In the genomic region with DNA sequence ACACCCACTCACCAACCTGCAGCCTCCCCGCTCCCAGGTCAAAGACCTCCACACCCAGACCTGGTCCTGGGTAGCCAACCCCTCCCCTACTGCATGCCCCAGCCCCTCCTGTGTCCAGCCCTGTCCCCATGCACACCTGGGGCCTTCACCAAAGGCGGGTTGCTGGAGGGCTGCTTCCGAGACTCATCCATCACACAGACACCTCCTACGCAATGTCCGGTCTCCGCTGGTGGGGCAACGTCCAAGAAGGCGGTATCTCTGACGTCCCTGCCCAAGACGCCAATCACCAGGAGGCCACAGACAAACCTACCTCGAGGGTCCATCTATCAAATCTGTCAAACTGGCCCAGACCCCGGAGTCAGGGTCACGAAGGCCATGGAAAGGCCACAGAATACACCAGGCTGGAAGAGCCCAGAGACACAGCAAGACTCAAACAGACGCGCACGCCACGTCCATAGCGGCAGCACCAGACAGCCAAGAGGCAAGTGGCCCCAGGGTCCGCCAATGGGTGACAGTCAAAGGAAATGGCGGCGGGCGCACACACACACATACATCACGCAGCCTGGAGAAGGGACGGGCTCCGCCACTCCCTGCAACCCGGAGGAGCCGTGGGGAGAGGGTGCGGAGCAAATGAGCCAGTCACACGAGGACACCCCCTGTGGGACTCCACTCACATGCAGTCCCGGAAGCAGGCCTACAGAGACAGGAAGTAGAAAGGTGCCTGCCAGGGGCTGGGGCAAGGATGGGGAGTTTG, we compare ENCODE assay signal across 22 cellular contexts. TPM values are rescaled to one million over a fixed set of nuclear protein-coding genes. Genes with fewer than 3 reads are reported as not detected.
A peak's percentile ranks its signal among the peaks of the same experiment; 100 is the strongest.
DNase-seq lines count a peak whose midpoint lies in the region; ATAC-seq, FAIRE-seq and TF ChIP-seq lines count a peak whose summit lies in the region.
"Had no signal": no experiment of that assay in that cellular context is flagged by ENCODE, and none has a peak within 500 bp of the region (broad histone marks: within the 10 kb centered on the region; RNA-seq: fewer than 3 reads in every experiment).

No MANE protein-coding gene starts in this region.

- H2BK15ac ChIP-seq in H1 (ENCODE audit: low read length): no peak overlapping the region

- TF ChIP-seq POLR2A in H1 (IDR thresholded peaks at IDR 0.05; ENCODE audit: control extremely low read depth in 1 of 2, low read depth in 2 of 2, low read length in 2 of 2) (no peak), sigmoid colon (IDR thresholded peaks at IDR 0.05) (no peak), erythroblast (IDR thresholded peaks at IDR 0.05; ENCODE audit: low read length) (no peak), thyroid gland (IDR thresholded peaks at IDR 0.05) (no peak)

- H3K4me2 ChIP-seq in H1 (ENCODE audit: insufficient read depth in 1 of 2, low read depth in 2 of 2, low read length in 2 of 2) (no peak overlapping the region), Karpas-422 (ENCODE audit: low read depth, low read length, poor library complexity, severe bottlenecking) (no peak overlapping the region)

- ATAC-seq in left ventricle myocardium superior: no peak
- ATAC-seq: left lobe of liver had no signal

- H3K27me3 ChIP-seq in left ventricle myocardium inferior (ENCODE audit: low read depth) (no peaks in the 10 kb centered on the region), H1 (replicated peaks in 1 of 4; ENCODE audit: control insufficient read depth in 3 of 4, extremely low read depth in 1 of 4, insufficient read depth in 3 of 4, low read length in 3 of 4) (no peaks in the 10 kb centered on the region), sigmoid colon (no peaks in the 10 kb centered on the region), Karpas-422 (ENCODE audit: low read length) (no peaks in the 10 kb centered on the region), thyroid gland (no peaks in the 10 kb centered on the region)
- H3K27me3 ChIP-seq: transverse colon had no signal

- intact Hi-C loops in left ventricle myocardium inferior (cut with micrococcal nuclease) (no loop called here), left ventricle myocardium superior (cut with micrococcal nuclease) (no loop called here), sigmoid colon (cut with DNase I) (no loop called here), thyroid gland (cut with DNase I) (no loop called here)

- no peak overlapping the region for H2AFZ ChIP-seq in H1 (ENCODE audit: low read length)
- H2AFZ ChIP-seq in Karpas-422 (ENCODE audit: low read length): no peak overlapping the region

- H3K79me2 ChIP-seq in H1 (ENCODE audit: control insufficient read depth in 1 of 2, insufficient read depth in 2 of 2, low read length in 2 of 2): peaks cover 0 to 6% of the 10 kb centered on the region in 2 experiments; a peak in 1 of 4 replicates
- H3K79me2 ChIP-seq in Karpas-422 (ENCODE audit: low read length): no peaks in the 10 kb centered on the region

- H3K56ac ChIP-seq in H1 (replicated peaks; ENCODE audit: insufficient read length, low read depth, low read length): no peak overlapping the region

- H3K14ac ChIP-seq in H1 (ENCODE audit: insufficient read length): no peak overlapping the region

- H3K9me3 ChIP-seq in left ventricle myocardium inferior (replicated peaks) (no peaks in the 10 kb centered on the region), H1 (ENCODE audit: insufficient read depth in 2 of 2, low read depth in 1 of 2, low read length in 1 of 2) (no peaks in the 10 kb centered on the region), sigmoid colon (no peaks in the 10 kb centered on the region), Karpas-422 (ENCODE audit: low read length) (no peaks in the 10 kb centered on the region), thyroid gland (no peaks in the 10 kb centered on the region)
- H3K9me3 ChIP-seq: transverse colon had no signal

- H3K4me1 ChIP-seq in left ventricle myocardium inferior (peaks cover 100% of the 10 kb centered on the region), H1 (replicated peaks in 1 of 4; ENCODE audit: control insufficient read depth in 3 of 4, insufficient read depth in 4 of 4, low read length in 3 of 4) (peaks cover 0 to 14% (median 7%) of the 10 kb centered on the region in 4 experiments; a peak in 5 of 7 replicates), sigmoid colon (peaks cover 0 to 99% (median 96%) of the 10 kb centered on the region in 4 donors), Karpas-422 (ENCODE audit: low read length) (peaks cover 11% of the 10 kb centered on the region), thyroid gland (peaks cover 31 to 65% of the 10 kb centered on the region in 2 donors)

- no peak overlapping the region for H3K18ac ChIP-seq in H1 (ENCODE audit: extremely low read depth, low read length)

- POLR2A ChIA-PET in H1 (lab: Charles Lee; ENCODE audit: partially characterized antibody): no interaction called here

- no peaks in the 10 kb centered on the region for H3K9me2 ChIP-seq in Karpas-422 (replicated peaks; ENCODE audit: insufficient read depth, low read length)

- DNase-seq in left ventricle myocardium inferior (peak; percentile 13), left ventricle myocardium superior (no peak), GM20000 (ENCODE audit: low spot score) (peak; percentile 24), H1 (ENCODE audit: low read depth in 1 of 2, low spot score in 2 of 2) (no peak), sigmoid colon (peak; percentile 69), Karpas-422 (no peak), erythroblast (lab: John Stamatoyannopoulos, UW) (no peak), thyroid gland (no peak)
- DNase-seq: activated B cell treated with CpG ODN at 0.5 μM for 24 hours; activated CD4-positive, alpha-beta T cell treated with anti-CD3 and anti-CD28 coated beads, Interleukin-2, amount 50 U/mL, for 48 hours; CD4-positive, alpha-beta T cell; effector CD8-positive, alpha-beta T cell; foreskin melanocyte; GDM1; Kasumi-1; midbrain; MV-4-11; NCI-H187; NCI-H748 treated with DMSO at 0.1 percent for 48 hours; transverse colon had no signal

- no peak for FAIRE-seq in H1 (lab: Jason Lieb, UNC)
- FAIRE-seq: colon had no signal

- H2BK5ac ChIP-seq in H1 (ENCODE audit: low read depth, low read length): no peak overlapping the region

- H3K4ac ChIP-seq in H1 (replicated peaks; ENCODE audit: insufficient read length, low read depth, low read length): no peak overlapping the region

- H3K27ac ChIP-seq in left ventricle myocardium inferior (replicated peaks) (no peak overlapping the region), H1 (ENCODE audit: low read depth, low read length) (no peak overlapping the region), sigmoid colon (peak overlapping the region in 1 of 4 donors; percentile 74), Karpas-422 (ENCODE audit: low read length) (no peak overlapping the region), thyroid gland (no peak overlapping the region)

- no peak for TF ChIP-seq RAD21 in H1 (IDR thresholded peaks at IDR 0.05 in 1 of 2, conservative IDR thresholded peaks at IDR 0.05 in 1 of 2; ENCODE audit: low read depth in 2 of 2, low read length in 2 of 2)

- no peak for TF ChIP-seq EP300 in H1 (IDR thresholded peaks at IDR 0.05; ENCODE audit: borderline replicate concordance in 1 of 2, low read depth in 2 of 2, low read length in 2 of 2)
- TF ChIP-seq EP300 in sigmoid colon (IDR thresholded peaks at IDR 0.05): no peak

- H3K79me1 ChIP-seq in H1 (ENCODE audit: low read depth, low read length): no peaks in the 10 kb centered on the region; the same call in 1 of the 2 replicates

- TF ChIP-seq CTCF in left ventricle myocardium inferior (IDR thresholded peaks at IDR 0.05; ENCODE audit: borderline replicate concordance): no peak
- TF ChIP-seq CTCF in GM20000 (IDR thresholded peaks at IDR 0.05; ENCODE audit: extremely low read depth, missing control alignments): no peak
- no peak for TF ChIP-seq CTCF in H1 (IDR thresholded peaks at IDR 0.05; ENCODE audit: control extremely low read depth in 1 of 3, insufficient read depth in 1 of 3, low read depth in 1 of 3, low read length in 3 of 3)
- TF ChIP-seq CTCF in sigmoid colon (IDR thresholded peaks at IDR 0.05): no peak
- TF ChIP-seq CTCF in thyroid gland (IDR thresholded peaks at IDR 0.05): no peak

- 94% methylated on average over 23 of the region's 30 CpGs; no CpG with 5 or more reads in 1 of the 2 experiments for WGBS in H1 (ENCODE audit: extremely low coverage in 1 of 2, insufficient coverage in 1 of 2, insufficient read length in 1 of 2, insufficient replicate concordance in 2 of 2, low coverage in 1 of 2, low lambda C conversion rate in 2 of 2, missing lambda C conversion rate in 1 of 2), 2 experiments
- 89 to 93% methylated on average over 30 of the region's 30 CpGs for WGBS in sigmoid colon, 2 donors
- WGBS in thyroid gland, 2 donors: 87 to 89% methylated on average over 30 of the region's 30 CpGs

- no peak overlapping the region for H3K23ac ChIP-seq in H1 (ENCODE audit: insufficient read length)

- no peak overlapping the region for H4K91ac ChIP-seq in H1 (replicated peaks; ENCODE audit: insufficient read length, low read length)

- H2BK120ac ChIP-seq in H1 (replicated peaks; ENCODE audit: low read depth, low read length): no peak overlapping the region

- CTCF ChIA-PET in H1 (lab: Charles Lee; ENCODE audit: partially characterized antibody): no interaction called here

- H2BK12ac ChIP-seq in H1 (ENCODE audit: low read depth, low read length): no peak overlapping the region

- H3K9ac ChIP-seq in H1 (replicated peaks in 1 of 4; ENCODE audit: extremely low read depth in 1 of 4, low read depth in 3 of 4, low read length in 3 of 4): no peak overlapping the region
- no peak overlapping the region for H3K9ac ChIP-seq in Karpas-422 (ENCODE audit: low read length)

- H4K20me1 ChIP-seq in H1 (replicated peaks in 1 of 2; ENCODE audit: control insufficient read depth in 1 of 2, insufficient read depth in 2 of 2, low read length in 2 of 2) (peaks cover 0 to 2% of the 10 kb centered on the region in 2 experiments), Karpas-422 (ENCODE audit: insufficient read depth, low read depth, low read length) (no peaks in the 10 kb centered on the region; the same call in 1 of the 2 replicates)

- H2AK5ac ChIP-seq in H1 (ENCODE audit: low read depth, low read length): 0 out of 2 replicates have a peak overlapping the region, but pooled peaks have one; percentile 39

- H2BK20ac ChIP-seq in H1 (ENCODE audit: low read length): no peak overlapping the region

- no peak overlapping the region for H4K5ac ChIP-seq in H1 (ENCODE audit: insufficient read length, low read depth, low read length)

- H3K23me2 ChIP-seq in H1 (ENCODE audit: low read depth, low read length): no peaks in the 10 kb centered on the region

- H3K4me3 ChIP-seq in left ventricle myocardium inferior (no peak overlapping the region), H1 (ENCODE audit: extremely low read depth in 1 of 4, insufficient read depth in 2 of 4, low read depth in 3 of 4, low read length in 4 of 4) (no peak overlapping the region), sigmoid colon (no peak overlapping the region), Karpas-422 (ENCODE audit: low read length) (no peak overlapping the region), thyroid gland (replicated peaks in 1 of 3) (no peak overlapping the region)
- H3K4me3 ChIP-seq: transverse colon had no signal

- peak overlapping the region; percentile 51; the same call in 1 of the 2 replicates for H4K8ac ChIP-seq in H1 (ENCODE audit: extremely low read depth, insufficient read depth, low read length)

- H3K36me3 ChIP-seq in left ventricle myocardium inferior: peaks cover 7% of the 10 kb centered on the region
- no peaks in the 10 kb centered on the region for H3K36me3 ChIP-seq in H1 (ENCODE audit: control insufficient read depth in 2 of 4, insufficient read depth in 4 of 4, low read length in 3 of 4)
- H3K36me3 ChIP-seq in sigmoid colon: peaks cover 0 to 10% (median 0%) of the 10 kb centered on the region in 4 donors
- H3K36me3 ChIP-seq in Karpas-422 (ENCODE audit: insufficient read depth, low read length): no peaks in the 10 kb centered on the region
- no peaks in the 10 kb centered on the region for H3K36me3 ChIP-seq in thyroid gland
- H3K36me3 ChIP-seq: transverse colon had no signal

RNA-seq across cellular contexts. Expression of a gene that starts 10.7 kb away (rescaled TPM):
- total RNA-seq in left ventricle myocardium inferior (29.5 TPM), left ventricle myocardium superior (39.1 TPM), sigmoid colon (10 to 100 TPM; 41.6 to 80.0 (median 65.4) TPM), thyroid gland (10 to 100 TPM; 18.4 to 33.6 (median 22.4) TPM)
- total RNA-seq in H1 (2021; fragmentation: NEBNext Ultra II Directional; extraction: Animal tissue kit (Norgen Biotek cat#: 25700)): 13.6 and 14.0 TPM in 2 replicates
- polyA plus RNA-seq in H1 (2011; rRNA removed) (8.3 and 14.9 TPM in 2 replicates), sigmoid colon (10 to 100 TPM in 1 of 3 donors, 1 to 10 TPM in 2; 3.6 to 14.3 (median 5.1) TPM)
- 10.8 TPM for polyA plus RNA-seq in H1 (2011; cell fraction: cytosol; rRNA removed)
- polyA plus RNA-seq in H1 (2011; cell fraction: nucleus; rRNA removed): 16.7 TPM
- polyA plus RNA-seq in H1 (2012, experiment 1 of 2): 6.6 to 9.5 TPM (median 8.4 TPM) in 4 replicates
- polyA plus RNA-seq in H1 (2012, experiment 2 of 2): 5.6 TPM
- polyA plus RNA-seq in H1 (2013, experiment 1 of 2): 6.3 TPM
- 6.3 TPM for polyA plus RNA-seq in H1 (2013, experiment 2 of 2)
- 6.4 and 8.3 TPM in 2 replicates for polyA minus RNA-seq in H1 (2011; rRNA and poly(A)+ RNA removed)
- 12.7 TPM for polyA minus RNA-seq in H1 (2011; cell fraction: cytosol; rRNA and poly(A)+ RNA removed)
- polyA minus RNA-seq in H1 (2011; cell fraction: nucleus; rRNA and poly(A)+ RNA removed): 10.0 TPM
- not detected in 2 replicates for total RNA-seq in Karpas-422 (2014; rRNA removed; shearing (Covaris generic); ENCODE audit: low replicate concordance)

RNA-seq across cellular contexts. Expression of a gene that starts 34.3 kb away (rescaled TPM):
- total RNA-seq in left ventricle myocardium inferior (15.1 TPM), left ventricle myocardium superior (16.6 TPM), sigmoid colon (10 to 100 TPM; 23.7 to 35.6 (median 30.2) TPM), thyroid gland (10 to 100 TPM; 23.5 to 35.3 (median 25.6) TPM)
- 34.9 and 35.3 TPM in 2 replicates for total RNA-seq in H1 (2021; fragmentation: NEBNext Ultra II Directional; extraction: Animal tissue kit (Norgen Biotek cat#: 25700))
- polyA plus RNA-seq in H1 (2011; rRNA removed) (22.3 and 36.1 TPM in 2 replicates), sigmoid colon (10 to 100 TPM; 25.4 to 48.4 (median 27.6) TPM)
- polyA plus RNA-seq in H1 (2011; cell fraction: cytosol; rRNA removed): 29.7 TPM
- polyA plus RNA-seq in H1 (2011; cell fraction: nucleus; rRNA removed): 51.9 TPM
- polyA plus RNA-seq in H1 (2012, experiment 1 of 2): 27.3 to 39.7 TPM (median 36.4 TPM) in 4 replicates
- 42.5 TPM for polyA plus RNA-seq in H1 (2012, experiment 2 of 2)
- 22.7 TPM for polyA plus RNA-seq in H1 (2013, experiment 1 of 2)
- 22.4 TPM for polyA plus RNA-seq in H1 (2013, experiment 2 of 2)
- polyA minus RNA-seq in H1 (2011; rRNA and poly(A)+ RNA removed): 16.0 TPM in 2 replicates
- 31.0 TPM for polyA minus RNA-seq in H1 (2011; cell fraction: cytosol; rRNA and poly(A)+ RNA removed)
- 33.8 TPM for polyA minus RNA-seq in H1 (2011; cell fraction: nucleus; rRNA and poly(A)+ RNA removed)
- total RNA-seq in Karpas-422 (2014; rRNA removed; shearing (Covaris generic); ENCODE audit: low replicate concordance): 15.1 and 40.9 TPM in 2 replicates

Comparison
In these comparisons a context has a peak if more than half of its experiments do, and no peak if none do; other contexts are left out.
1. DNase-seq: peak in left ventricle myocardium inferior (single experiment), GM20000 (single experiment) and sigmoid colon (single experiment); none in left ventricle myocardium superior (single experiment), H1 (0 of 2), Karpas-422 (single experiment), erythroblast (0 of 2) and thyroid gland (0 of 2).
2. RNA of a gene that starts 10.7 kb away (total RNA-seq): 41.6 to 80.0 TPM in sigmoid colon, 39.1 TPM in left ventricle myocardium superior (single experiment), 29.5 TPM in left ventricle myocardium inferior (single experiment), 18.4 to 33.6 TPM in thyroid gland and 13.6 to 14.0 TPM in H1; not detected in Karpas-422; every median in the first group is over 10 times any median in the second.